ENCODE assay signal across 10 cellular contexts in genomic region chr6:116096979-116097816, GRCh38. TPM values are rescaled to one million over a fixed set of nuclear protein-coding genes. Genes with fewer than 3 reads are reported as not detected.
DNase-seq lines count a peak whose midpoint lies in the region; ATAC-seq and TF ChIP-seq lines count a peak whose summit lies in the region.
"Had no signal": no experiment of that assay in that cellular context is flagged by ENCODE, and none has a peak within 500 bp of the region (broad histone marks: within the 10 kb centered on the region; RNA-seq: fewer than 3 reads in every experiment).

No MANE protein-coding gene starts in this region.

- WGBS in heart left ventricle, 4 donors, result 27 to 61% (median 43%) methylated on average over 2 of the region's 2 CpGs
- WGBS in right cardiac atrium, result 31% methylated on average over 2 of the region's 2 CpGs
- WGBS in upper lobe of left lung, 2 donors, result 23 to 27% methylated on average over 2 of the region's 2 CpGs

- H3K4me3 ChIP-seq in heart left ventricle (no peak overlapping the region), right cardiac atrium (ENCODE audit: low read length) (no peak overlapping the region), upper lobe of left lung (no peak overlapping the region), vagina (no peak overlapping the region)

- DNase-seq in heart left ventricle, result no peak
- no peak for DNase-seq in right cardiac atrium
- peak; percentile 51 for DNase-seq in RKO (ENCODE audit: low spot score)
- DNase-seq in foreskin keratinocyte, result no peak
- DNase-seq in upper lobe of left lung, result no peak
- DNase-seq in stimulated activated naive CD4-positive, alpha-beta T cell (lab: John Stamatoyannopoulos, UW), result no peak
- DNase-seq in vagina (ENCODE audit: extremely low spot score in 2 of 2), result no peak
- DNase-seq: SHP77 treated with DMSO at 0.1 percent for 48 hours had no signal

- ATAC-seq in heart left ventricle, result no peak
- no peak for ATAC-seq in right cardiac atrium
- ATAC-seq in foreskin keratinocyte, result no peak
- no peak for ATAC-seq in upper lobe of left lung (ENCODE audit: low FRiP score in 2 of 2)
- no peak for ATAC-seq in GM18520 (IDR thresholded peaks at IDR 0.05; ENCODE audit: unreplicated experiment)

- TF ChIP-seq POLR2A in heart left ventricle (IDR thresholded peaks at IDR 0.05), result no peak
- no peak for TF ChIP-seq POLR2A in upper lobe of left lung (IDR thresholded peaks at IDR 0.05)
- no peak for TF ChIP-seq POLR2A in vagina (IDR thresholded peaks at IDR 0.05)

- H3K36me3 ChIP-seq in heart left ventricle, result no peaks in the 10 kb centered on the region
- no peaks in the 10 kb centered on the region for H3K36me3 ChIP-seq in upper lobe of left lung
- no peaks in the 10 kb centered on the region for H3K36me3 ChIP-seq in vagina
- H3K36me3 ChIP-seq: neutrophil had no signal

- peak; percentile 35 to 73 (median 57) for TF ChIP-seq CTCF in heart left ventricle (IDR thresholded peaks at IDR 0.05)
- peak; percentile 83 for TF ChIP-seq CTCF in foreskin keratinocyte (conservative IDR thresholded peaks at IDR 0.05)
- TF ChIP-seq CTCF in upper lobe of left lung (IDR thresholded peaks at IDR 0.05), result peak in 5 of 6 experiments; percentile 22 to 43 (median 32)
- no peak for TF ChIP-seq CTCF in vagina (IDR thresholded peaks at IDR 0.05)

- H3K4me1 ChIP-seq in heart left ventricle (peaks cover 0 to 28% (median 10%) of the 10 kb centered on the region in 12 donors), right cardiac atrium (ENCODE audit: control insufficient read depth, insufficient read depth, low read length) (peaks cover 6% of the 10 kb centered on the region), foreskin keratinocyte (peaks cover 8% of the 10 kb centered on the region), upper lobe of left lung (peaks cover 9 to 23% (median 15%) of the 10 kb centered on the region in 4 donors), vagina (peaks cover 8% of the 10 kb centered on the region)

- no peak for TF ChIP-seq EP300 in upper lobe of left lung (IDR thresholded peaks at IDR 0.05)

- intact Hi-C loops in heart left ventricle (cut with DNase I), result loop anchor here in 4 of 10 donors (1.0 to 5.0 kb wide), 3 partner anchors 84 to 86 kb away; no protein-coding TSS in a partner anchor
- intact Hi-C loops in right cardiac atrium (cut with DNase I), result loop anchor here in 2 of 4 donors (5.0 kb wide), 1 partner anchor 85 kb away; no protein-coding TSS in a partner anchor
- intact Hi-C loops in vagina (cut with DNase I), result loop anchor here (10.0 kb wide), 1 partner anchor 82 kb away; no protein-coding TSS in a partner anchor

- H3K9me3 ChIP-seq in heart left ventricle (peaks cover 0 to 14% (median 0%) of the 10 kb centered on the region in 12 donors), right cardiac atrium (ENCODE audit: control insufficient read depth, low read length) (no peaks in the 10 kb centered on the region), upper lobe of left lung (peaks cover 0 to 10% (median 0%) of the 10 kb centered on the region in 4 donors), vagina (no peaks in the 10 kb centered on the region)
- H3K9me3 ChIP-seq: neutrophil had no signal

- H3K27me3 ChIP-seq in heart left ventricle (no peaks in the 10 kb centered on the region), right cardiac atrium (ENCODE audit: control insufficient read depth, insufficient read depth) (no peaks in the 10 kb centered on the region), foreskin keratinocyte (no peaks in the 10 kb centered on the region), upper lobe of left lung (no peaks in the 10 kb centered on the region), vagina (no peaks in the 10 kb centered on the region)
- H3K27me3 ChIP-seq: neutrophil had no signal

- H3K27ac ChIP-seq in heart left ventricle (no peak overlapping the region), right cardiac atrium (ENCODE audit: low read length) (no peak overlapping the region), foreskin keratinocyte (no peak overlapping the region), upper lobe of left lung (no peak overlapping the region), vagina (no peak overlapping the region)
- H3K27ac ChIP-seq: neutrophil had no signal

RNA-seq across cellular contexts. Expression of gene NT5DC1, which starts 3.5 kb away (rescaled TPM):
- 10 to 100 TPM; 12.0 to 72.4 (median 51.3) TPM for total RNA-seq in heart left ventricle
- 10 to 100 TPM in 1 of 2 donors, 1 to 10 TPM in 1; 6.5 to 30.2 TPM for polyA plus RNA-seq in heart left ventricle
- 10 to 100 TPM; 42.0 to 61.7 (median 52.2) TPM for total RNA-seq in right cardiac atrium
- 10.2 TPM for polyA plus RNA-seq in right cardiac atrium
- total RNA-seq in foreskin keratinocyte, result 21.0 and 26.4 TPM in 2 replicates
- 16.4 and 19.2 TPM in 2 replicates for polyA plus RNA-seq in foreskin keratinocyte
- 10 to 100 TPM in 5 of 6 donors, 1 to 10 TPM in 1; 5.4 to 55.6 (median 28.8) TPM for total RNA-seq in upper lobe of left lung
- 6.1 TPM for total RNA-seq in vagina

RNA-seq across cellular contexts. Expression of gene COL10A1, which starts 28.7 kb away (rescaled TPM):
- 1 to 10 TPM in 1 of 9 donors, under 1 TPM in 3, not detected in 5; 0.14 to 1.4 (median 0.22) TPM for total RNA-seq in heart left ventricle
- under 1 TPM; 0.04 to 0.11 TPM for polyA plus RNA-seq in heart left ventricle
- total RNA-seq in right cardiac atrium, result not detected
- polyA plus RNA-seq in right cardiac atrium, result 0.05 TPM
- not detected in 2 replicates for total RNA-seq in foreskin keratinocyte
- polyA plus RNA-seq in foreskin keratinocyte, result not detected in 2 replicates
- 1 to 10 TPM in 2 of 6 donors, under 1 TPM in 1, not detected in 3; 0.23 to 4.2 (median 2.5) TPM for total RNA-seq in upper lobe of left lung
- not detected for total RNA-seq in vagina

RNA-seq across cellular contexts. Expression of gene FRK, which starts 36.5 kb away (rescaled TPM):
- total RNA-seq in heart left ventricle (10 to 100 TPM in 1 of 9 donors, 1 to 10 TPM in 8; 4.4 to 10.8 (median 6.4) TPM), right cardiac atrium (1 to 10 TPM; 2.6 to 5.8 (median 4.4) TPM), foreskin keratinocyte (2.5 and 3.4 TPM in 2 replicates), upper lobe of left lung (1 to 10 TPM; 2.2 to 9.8 (median 5.9) TPM), vagina (3.9 TPM)
- polyA plus RNA-seq in heart left ventricle (1 to 10 TPM; 1.4 TPM), right cardiac atrium (1.00 TPM), foreskin keratinocyte (0.41 and 0.45 TPM in 2 replicates)

Comparison
In these comparisons a context has a peak if more than half of its experiments do, and no peak if none do; other contexts are left out.
1. CTCF ChIP-seq: peak in heart left ventricle (12 of 12), foreskin keratinocyte (single experiment) and upper lobe of left lung (5 of 6); none in vagina (0 of 3).